ENCODE assay signal across 15 cellular contexts in genomic region chr6:33610057-33610456, GRCh38. TPM values are rescaled to one million over a fixed set of nuclear protein-coding genes. Genes with fewer than 3 reads are reported as not detected.
DNase-seq lines count a peak whose midpoint lies in the region; ATAC-seq and TF ChIP-seq lines count a peak whose summit lies in the region.
"Had no signal": no experiment of that assay in that cellular context is flagged by ENCODE, and none has a peak within 500 bp of the region (broad histone marks: within the 10 kb centered on the region; RNA-seq: fewer than 3 reads in every experiment).

No MANE protein-coding gene starts in this region.

- H2AFZ ChIP-seq in GM23248: no peak overlapping the region

- WGBS in GM23248 (ENCODE audit: low coverage in 1 of 2, low lambda C conversion rate in 2 of 2, missing lambda C conversion rate in 2 of 2), 2 experiments: 82 to 86% methylated on average over 4 of the region's 4 CpGs
- 66 to 80% methylated on average over 4 of the region's 4 CpGs for WGBS in body of pancreas, 2 donors
- 67% methylated on average over 3 of the region's 4 CpGs for WGBS in right lobe of liver (ENCODE audit: insufficient coverage, low coverage, low lambda C conversion rate, missing lambda C conversion rate)
- 65 to 71% (median 67%) methylated on average over 4 of the region's 4 CpGs for WGBS in spleen, 5 donors

- in situ Hi-C loops in GM23248 (cut with MboI): no loop called here

- H3K79me2 ChIP-seq in GM23248 (ENCODE audit: insufficient read depth): no peaks in the 10 kb centered on the region

- intact Hi-C loops in body of pancreas (cut with DNase I): no loop called here
- intact Hi-C loops in right lobe of liver (cut with DNase I): no loop called here
- intact Hi-C loops in spleen (cut with DNase I; ENCODE audit: low total_unique reads): no loop called here

- H4K20me1 ChIP-seq in GM23248 (ENCODE audit: insufficient read depth): no peaks in the 10 kb centered on the region

- H3K27ac ChIP-seq in GM23248: peak overlapping the region; percentile 44; the same call in 1 of the 2 replicates
- no peak overlapping the region for H3K27ac ChIP-seq in body of pancreas
- no peak overlapping the region for H3K27ac ChIP-seq in right lobe of liver
- H3K27ac ChIP-seq in spleen: peak overlapping the region; percentile 1 to 80 (median 67)

- TF ChIP-seq CTCF in body of pancreas (IDR thresholded peaks at IDR 0.05) (no peak), right lobe of liver (IDR thresholded peaks at IDR 0.05) (no peak), spleen (IDR thresholded peaks at IDR 0.05 in 8 of 11, conservative IDR thresholded peaks at IDR 0.05 in 3 of 11) (no peak)

- H3K4me3 ChIP-seq in GM23248 (no peak overlapping the region), body of pancreas (no peak overlapping the region), right lobe of liver (no peak overlapping the region), spleen (no peak overlapping the region)

- peaks cover 36% of the 10 kb centered on the region for H3K4me1 ChIP-seq in GM23248 (ENCODE audit: insufficient read depth)
- no peaks in the 10 kb centered on the region for H3K4me1 ChIP-seq in body of pancreas
- H3K4me1 ChIP-seq in right lobe of liver: no peaks in the 10 kb centered on the region
- H3K4me1 ChIP-seq in spleen: peaks cover 5 to 43% (median 22%) of the 10 kb centered on the region in 6 donors

- H3K4me2 ChIP-seq in GM23248 (ENCODE audit: unreplicated experiment): peak overlapping the region; percentile 11

- TF ChIP-seq POLR2A in body of pancreas (IDR thresholded peaks at IDR 0.05): no peak
- TF ChIP-seq POLR2A in right lobe of liver (IDR thresholded peaks at IDR 0.05): no peak
- no peak for TF ChIP-seq POLR2A in spleen (IDR thresholded peaks at IDR 0.05)

- H3K27me3 ChIP-seq in GM23248 (replicated peaks; ENCODE audit: insufficient read depth): no peaks in the 10 kb centered on the region
- H3K27me3 ChIP-seq in body of pancreas: no peaks in the 10 kb centered on the region
- H3K27me3 ChIP-seq in right lobe of liver: no peaks in the 10 kb centered on the region
- H3K27me3 ChIP-seq in spleen (replicated peaks in 1 of 7): no peaks in the 10 kb centered on the region

- H3K9ac ChIP-seq in GM23248: 0 out of 2 replicates have a peak overlapping the region, but pooled peaks have one; percentile 2

- 0 out of 2 replicates have a peak, but pooled peaks cover 4% of the 10 kb centered on the region for H3F3A ChIP-seq in GM23248 (ENCODE audit: insufficient read depth)

- H3K9me2 ChIP-seq in GM23248 (ENCODE audit: insufficient read depth): no peaks in the 10 kb centered on the region

- no peaks in the 10 kb centered on the region for H3K9me3 ChIP-seq in GM23248 (ENCODE audit: low read depth)
- no peaks in the 10 kb centered on the region for H3K9me3 ChIP-seq in body of pancreas
- no peaks in the 10 kb centered on the region for H3K9me3 ChIP-seq in right lobe of liver
- H3K9me3 ChIP-seq in spleen: no peaks in the 10 kb centered on the region

- H3K36me3 ChIP-seq in GM23248 (ENCODE audit: low read depth) (no peaks in the 10 kb centered on the region), body of pancreas (replicated peaks in 1 of 2; ENCODE audit: insufficient read depth in 1 of 2, low read depth in 2 of 2) (no peaks in the 10 kb centered on the region), right lobe of liver (no peaks in the 10 kb centered on the region), spleen (no peaks in the 10 kb centered on the region)

- DNase-seq in GM23248 (peak; percentile 40), body of pancreas (no peak), right lobe of liver (no peak), spleen (no peak), AG20443 (ENCODE audit: low spot score) (no peak), GM19238 (ENCODE audit: insufficient read length, low spot score) (no peak), NOMO-1 (lab: John Stamatoyannopoulos, UW; ENCODE audit: unreplicated experiment in 2 of 2) (no peak)
- DNase-seq: activated CD4-positive, alpha-beta T cell treated with anti-CD3 and anti-CD28 coated beads, Interleukin-2, amount 50 U/mL, for 4 hours; CD4-positive, alpha-beta memory T cell; naive thymus-derived CD8-positive, alpha-beta T cell; NCI-H524 treated with DMSO at 0.1 percent for 48 hours; stimulated activated CD4-positive, alpha-beta T cell treated with anti-CD3 and anti-CD28 coated beads, Interleukin-2, amount 100 ng/mL, for 24 hours had no signal

- peak; percentile 35 for ATAC-seq in body of pancreas
- ATAC-seq in right lobe of liver: peak; percentile 55 to 72 (median 63)
- ATAC-seq in HG03457 (IDR thresholded peaks at IDR 0.05; ENCODE audit: unreplicated experiment): no peak
- ATAC-seq: activated naive CD4-positive, alpha-beta T cell treated with anti-CD3 and anti-CD28 coated beads, Interleukin-2, amount 50 U/mL, for 72 hours; HCT116; naive thymus-derived CD8-positive, alpha-beta T cell had no signal

RNA-seq across cellular contexts. Expression of gene ITPR3, which starts 11.1 kb away (rescaled TPM):
- 10.4 and 14.3 TPM in 2 replicates for total RNA-seq in GM23248 (2014; rRNA removed; shearing (Covaris generic))
- polyA plus RNA-seq in GM23248 (2016; fragmentation: Nextera tagmentation; extraction: Ambion mirVana) (4.8 and 4.9 TPM in 2 replicates), spleen (10 to 100 TPM in 2 of 3 donors, 1 to 10 TPM in 1; 9.9 to 37.9 (median 20.0) TPM)
- total RNA-seq in body of pancreas (10 to 100 TPM; 17.5 to 25.9 TPM), right lobe of liver (1 to 10 TPM in 4 of 6 experiments, under 1 TPM in 2; 0.79 to 3.5 (median 1.6) TPM), spleen (10 to 100 TPM; 42.1 to 95.6 (median 68.1) TPM)

RNA-seq across cellular contexts. Expression of gene BAK1, which starts 30.0 kb away (rescaled TPM):
- total RNA-seq in GM23248 (2014; rRNA removed; shearing (Covaris generic)): 18.8 and 22.5 TPM in 2 replicates
- 30.7 and 37.1 TPM in 2 replicates for polyA plus RNA-seq in GM23248 (2016; fragmentation: Nextera tagmentation; extraction: Ambion mirVana)
- total RNA-seq in body of pancreas: 1 to 10 TPM; 2.3 to 5.7 TPM
- total RNA-seq in right lobe of liver: 10 to 100 TPM in 2 of 6 experiments, 1 to 10 TPM in 4; 4.4 to 11.4 (median 6.5) TPM
- 10 to 100 TPM; 22.6 to 34.4 (median 28.3) TPM for total RNA-seq in spleen
- polyA plus RNA-seq in spleen: 10 to 100 TPM; 14.9 to 32.2 (median 20.6) TPM

Comparison
In these comparisons a context has a peak if more than half of its experiments do, and no peak if none do; other contexts are left out.
1. H3K27ac ChIP-seq: peak in GM23248 (single experiment) and spleen (8 of 8); none in body of pancreas (0 of 4) and right lobe of liver (0 of 3).